Comparison of ENCODE assay signal across 23 cellular contexts in the genomic region with DNA sequence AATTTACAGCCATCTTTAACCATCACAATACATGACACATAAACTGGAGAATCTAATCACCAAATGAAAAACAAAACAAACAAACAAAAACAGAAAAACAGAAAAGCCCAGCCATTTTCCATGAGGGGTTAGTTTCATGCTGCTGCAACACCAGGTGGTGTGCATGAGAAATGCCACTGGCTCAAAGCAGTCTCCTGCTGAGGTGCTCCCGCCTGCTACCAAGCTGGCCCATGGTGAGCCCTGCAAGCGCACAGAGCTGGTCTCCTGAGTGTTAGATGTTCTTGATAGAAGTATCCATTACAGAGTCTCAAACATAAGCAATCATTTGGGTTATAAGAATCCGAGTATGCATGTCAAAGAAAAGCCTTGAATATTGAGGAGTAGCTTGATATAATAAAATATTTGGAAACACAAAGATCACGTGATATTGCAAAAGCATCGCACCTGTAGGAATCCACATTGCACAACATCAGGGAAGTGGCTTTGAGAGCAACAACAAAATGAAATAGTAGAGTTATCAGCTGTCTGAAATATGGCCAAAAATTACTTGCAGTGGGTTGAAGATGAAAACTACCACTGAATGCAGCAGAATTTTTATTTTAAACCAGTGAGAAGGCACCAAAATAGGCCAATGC.
"Had no signal": no experiment of that assay in that cellular context is flagged by ENCODE, and none has a peak within 500 bp of the region (broad histone marks: within the 10 kb centered on the region; RNA-seq: fewer than 3 reads in every experiment).

No MANE protein-coding gene starts in this region.

- H3K9me3 ChIP-seq: gastrocnemius medialis, left lung, neutrophil, psoas muscle, testis, transverse colon had no signal

- H3K27ac ChIP-seq: dorsolateral prefrontal cortex, epithelial cell of prostate, esophagus muscularis mucosa, gastrocnemius medialis, left lung, neutrophil, psoas muscle, testis, transverse colon had no signal

- H3K4me1 ChIP-seq: left lung, psoas muscle, testis had no signal

- H3K9me3 Mint-ChIP-seq: stimulated activated naive CD8-positive, alpha-beta T cell treated with anti-CD3 and anti-CD28 coated beads, Interleukin-15, amount 100 ng/mL, for 72 hours had no signal

- H3K27ac Mint-ChIP-seq: immature natural killer cell; naive thymus-derived CD4-positive, alpha-beta T cell; nephron progenitor cell; stimulated activated naive B cell treated with anti-CD40 and anti-IgM and Interleukin-4, amounts not matched to agents 10 μg/mL and 1 μg/mL and 100 μg/mL, for 72 hours; stimulated activated naive CD8-positive, alpha-beta T cell treated with anti-CD3 and anti-CD28 coated beads, Interleukin-15, amount 100 ng/mL, for 72 hours had no signal

- FAIRE-seq: endometrium, keratinocyte had no signal

- H3K27me3 ChIP-seq: dorsolateral prefrontal cortex, esophagus muscularis mucosa, gastrocnemius medialis, left lung, neutrophil, testis, transverse colon had no signal

- DNase-seq: cortex of kidney; dorsolateral prefrontal cortex; effector CD8-positive, alpha-beta T cell; gastrocnemius medialis; immature natural killer cell; left lung; naive thymus-derived CD4-positive, alpha-beta T cell; nephron progenitor cell; psoas muscle; retina; stimulated activated CD4-positive, alpha-beta T cell treated with anti-CD3 and anti-CD28 coated beads, Interleukin-2, amount 100 ng/mL, for 24 hours; stimulated activated CD4-positive, alpha-beta T cell treated with anti-CD3 and anti-CD28 coated beads, Interleukin-4, amount 100 ng/mL, for 4 hours; stimulated activated naive B cell treated with anti-CD40 and anti-IgM and Interleukin-4, amounts not matched to agents 10 μg/mL and 1 μg/mL and 100 μg/mL, for 72 hours; stimulated activated naive CD8-positive, alpha-beta T cell treated with anti-CD3 and anti-CD28 coated beads, Interleukin-15, amount 100 ng/mL, for 72 hours; testis; transverse colon had no signal

- H3K4me3 Mint-ChIP-seq: immature natural killer cell; naive thymus-derived CD4-positive, alpha-beta T cell; nephron progenitor cell; stimulated activated naive B cell treated with anti-CD40 and anti-IgM and Interleukin-4, amounts not matched to agents 10 μg/mL and 1 μg/mL and 100 μg/mL, for 72 hours; stimulated activated naive CD8-positive, alpha-beta T cell treated with anti-CD3 and anti-CD28 coated beads, Interleukin-15, amount 100 ng/mL, for 72 hours had no signal

- ATAC-seq: gastrocnemius medialis; left lung; naive thymus-derived CD4-positive, alpha-beta T cell; psoas muscle; sciatic nerve; stimulated activated naive B cell treated with anti-CD40 and anti-IgM and Interleukin-4, amounts not matched to agents 10 μg/mL and 1 μg/mL and 100 μg/mL, for 72 hours; stimulated activated naive CD8-positive, alpha-beta T cell treated with anti-CD3 and anti-CD28 coated beads, Interleukin-15, amount 100 ng/mL, for 72 hours had no signal

- H3K4me3 ChIP-seq: dorsolateral prefrontal cortex, esophagus muscularis mucosa, gastrocnemius medialis, left lung, lung, psoas muscle, testis, transverse colon had no signal

- H3K36me3 Mint-ChIP-seq: immature natural killer cell; naive thymus-derived CD4-positive, alpha-beta T cell had no signal

- H3K4me1 Mint-ChIP-seq: immature natural killer cell; naive thymus-derived CD4-positive, alpha-beta T cell; nephron progenitor cell; stimulated activated naive CD8-positive, alpha-beta T cell treated with anti-CD3 and anti-CD28 coated beads, Interleukin-15, amount 100 ng/mL, for 72 hours had no signal

- H3K36me3 ChIP-seq: esophagus muscularis mucosa, gastrocnemius medialis, left lung, neutrophil, transverse colon had no signal
